1 cellular context compared by ENCODE assay signal in the genomic region with DNA sequence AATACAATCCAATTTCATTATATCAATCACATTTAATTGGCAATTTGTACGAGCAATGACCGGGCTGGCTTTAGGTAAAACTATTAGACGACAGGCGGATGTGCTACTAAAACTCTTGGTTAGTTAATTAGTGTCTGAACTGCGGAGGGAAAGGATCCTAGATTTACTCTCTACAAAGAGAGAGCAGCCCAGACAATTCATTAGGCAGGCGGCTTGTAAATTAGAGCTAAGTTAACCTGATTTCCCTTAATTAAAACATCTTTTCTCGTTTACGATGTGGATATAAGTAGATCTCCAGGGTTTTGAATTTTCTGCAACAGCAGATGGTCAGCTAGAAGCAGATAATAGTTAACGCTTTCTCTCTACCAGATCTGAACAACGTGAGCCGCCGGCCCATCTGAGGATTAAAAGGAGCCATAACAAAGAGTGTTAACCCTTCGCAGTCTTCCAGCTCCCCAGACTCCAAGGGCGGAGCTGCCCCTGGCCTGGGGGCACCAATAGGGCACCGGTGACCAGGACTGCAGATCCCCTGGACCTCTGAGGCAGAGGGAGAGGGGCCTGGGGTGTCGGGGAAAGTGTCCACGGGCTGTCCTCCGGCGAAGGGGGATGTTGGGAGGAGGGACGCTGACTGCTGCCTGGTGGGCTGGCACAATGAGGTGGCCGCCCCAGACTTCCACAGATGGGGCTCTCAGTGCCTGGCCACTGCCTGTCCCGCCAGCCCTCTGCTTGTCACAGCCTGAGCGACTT.
TF ChIP-seq lines count a peak whose summit lies in the region.

No MANE protein-coding gene starts in this region.

TF ChIP-seq in H1, 55 proteins besides CTCF, POLR2A, EP300 and RAD21:
- TF ChIP-seq CTBP2 (IDR thresholded peaks at IDR 0.05; ENCODE audit: borderline replicate concordance, insufficient read depth, insufficient read length, low read length) (peak; percentile 48), ASH2L (IDR thresholded peaks at IDR 0.05; ENCODE audit: low read length) (no peak), RNF2 (IDR thresholded peaks at IDR 0.05; ENCODE audit: borderline replicate concordance, low read depth, low read length, missing control alignments, poor library complexity, severe bottlenecking) (peak; percentile 17), YY1 (IDR thresholded peaks at IDR 0.05; ENCODE audit: low read depth, low read length) (0 out of 2 replicates have a peak, but pooled peaks have one; percentile 17), SUZ12 (IDR thresholded peaks at IDR 0.05; ENCODE audit: low read length) (peak; percentile 50), EZH2 (IDR thresholded peaks at IDR 0.05; ENCODE audit: low read depth, low read length, severe bottlenecking) (peak; percentile 77), SRF (IDR thresholded peaks at IDR 0.05; ENCODE audit: low read depth, low read length) (no peak), SIN3A (conservative IDR thresholded peaks at IDR 0.05 in 1 of 2, IDR thresholded peaks at IDR 0.05 in 1 of 2; ENCODE audit: low read depth in 1 of 2, low read length in 2 of 2) (no peak), NANOG (IDR thresholded peaks at IDR 0.05; ENCODE audit: insufficient read depth, low read depth, low read length, poor library complexity, severe bottlenecking) (no peak), TEAD4 (IDR thresholded peaks at IDR 0.05; ENCODE audit: low read depth, low read length) (no peak)
- TF ChIP-seq, protein P1, sequence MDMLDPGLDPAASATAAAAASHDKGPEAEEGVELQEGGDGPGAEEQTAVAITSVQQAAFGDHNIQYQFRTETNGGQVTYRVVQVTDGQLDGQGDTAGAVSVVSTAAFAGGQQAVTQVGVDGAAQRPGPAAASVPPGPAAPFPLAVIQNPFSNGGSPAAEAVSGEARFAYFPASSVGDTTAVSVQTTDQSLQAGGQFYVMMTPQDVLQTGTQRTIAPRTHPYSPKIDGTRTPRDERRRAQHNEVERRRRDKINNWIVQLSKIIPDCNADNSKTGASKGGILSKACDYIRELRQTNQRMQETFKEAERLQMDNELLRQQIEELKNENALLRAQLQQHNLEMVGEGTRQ (IDR thresholded peaks at IDR 0.05; ENCODE audit: low read length): no peak
